In the genomic region with DNA sequence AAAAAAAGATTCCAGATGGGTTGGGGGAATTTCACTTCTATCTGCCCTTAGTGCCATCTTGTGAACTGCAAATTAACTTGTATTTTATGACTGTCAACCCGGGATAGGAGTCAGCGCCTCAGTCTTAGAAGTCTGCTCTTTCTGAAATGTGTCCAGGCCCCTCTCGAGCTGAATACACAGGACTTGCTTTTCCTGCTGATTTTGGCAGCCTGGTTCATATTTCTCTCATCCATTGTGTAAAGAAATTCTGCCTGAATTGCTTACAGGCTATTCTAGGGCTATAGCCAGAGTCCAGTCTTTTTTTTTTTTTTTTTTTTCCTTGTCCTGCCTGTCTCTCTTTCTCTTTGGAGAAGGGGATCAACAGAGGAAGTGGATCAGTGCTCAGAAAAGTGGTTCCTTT, we compare ENCODE assay signal across 12 cellular contexts. TPM values are rescaled to one million over a fixed set of nuclear protein-coding genes. Genes with fewer than 3 reads are reported as not detected.
DNase-seq lines count a peak whose midpoint lies in the region; ATAC-seq and TF ChIP-seq lines count a peak whose summit lies in the region.
"Had no signal": no experiment of that assay in that cellular context is flagged by ENCODE, and none has a peak within 500 bp of the region (broad histone marks: within the 10 kb centered on the region; RNA-seq: fewer than 3 reads in every experiment).

No MANE protein-coding gene starts in this region.

- BruUV-seq in PC-3 (replicated peaks; lab: Mats Ljungman, UMichigan) = no TSS peak

- H3K4me3 Mint-ChIP-seq in T-helper 17 cell = no peak overlapping the region
- no peak overlapping the region for H3K4me3 Mint-ChIP-seq in immature natural killer cell
- H3K4me3 Mint-ChIP-seq: B cell; CD8-positive, alpha-beta memory T cell; H9 had no signal

- no peak overlapping the region for H3K9ac ChIP-seq in PC-3 (ENCODE audit: low read length)
- H3K9ac ChIP-seq: BLaER1 treated with 17β-estradiol and CSF1 and Interleukin-3, amounts not matched to agents 10 nM and 100 nM had no signal

- intact Hi-C loops in PC-3 (cut with micrococcal nuclease) = no loop called here

- H4K20me1 ChIP-seq in PC-3 (ENCODE audit: low read length) = no peaks in the 10 kb centered on the region
- H4K20me1 ChIP-seq: BLaER1 treated with 17β-estradiol and CSF1 and Interleukin-3, amounts not matched to agents 10 nM and 100 nM had no signal

- H2AFZ ChIP-seq in PC-3 (ENCODE audit: low read length) = no peak overlapping the region

- H3K27ac Mint-ChIP-seq in T-helper 17 cell (peak overlapping the region; percentile 9), immature natural killer cell (no peak overlapping the region)
- H3K27ac Mint-ChIP-seq: B cell, H9 had no signal

- CTCF ChIA-PET in PC-3 (lab: Charles Lee) = no interaction called here

- H3K4me1 Mint-ChIP-seq in T-helper 17 cell = peaks cover 9% of the 10 kb centered on the region
- H3K4me1 Mint-ChIP-seq in immature natural killer cell = peaks cover 6 to 21% of the 10 kb centered on the region in 2 donors
- H3K4me1 Mint-ChIP-seq: B cell had no signal

- peaks cover 4% of the 10 kb centered on the region for H3K36me3 Mint-ChIP-seq in T-helper 17 cell (ENCODE audit: low read depth)
- H3K36me3 Mint-ChIP-seq in immature natural killer cell = peaks cover 12 to 39% (median 24%) of the 10 kb centered on the region in 3 donors

- ATAC-seq in PC-3 (peak; percentile 20; the same call in 1 of the 2 replicates), T-helper 17 cell (no peak), HG02973 (IDR thresholded peaks at IDR 0.05; ENCODE audit: unreplicated experiment) (no peak)

- H3K4me3 ChIP-seq in PC-3 (ENCODE audit: low read length) (no peak overlapping the region), fibroblast of the aortic adventitia (ENCODE audit: low read depth, low read length) (no peak overlapping the region)
- H3K4me3 ChIP-seq: BLaER1 treated with 17β-estradiol and CSF1 and Interleukin-3, amounts not matched to agents 10 nM and 100 nM had no signal

- H3F3A ChIP-seq in PC-3 (ENCODE audit: low read length, unreplicated experiment) = no peaks in the 10 kb centered on the region

- H3K79me2 ChIP-seq in PC-3 (ENCODE audit: low read length) = no peaks in the 10 kb centered on the region

- DNase-seq in PC-3 (no peak), T-helper 17 cell (no peak), fibroblast of the aortic adventitia (ENCODE audit: low read depth) (peak; percentile 18), midbrain (lab: John Stamatoyannopoulos, UW) (no peak), NCI-H526 treated with DMSO at 0.1 percent for 48 hours (lab: John Stamatoyannopoulos, UW) (no peak), immature natural killer cell (no peak)
- DNase-seq: CD8-positive, alpha-beta memory T cell; COR-L47; H9 had no signal

- no peaks in the 10 kb centered on the region for H3K9me3 Mint-ChIP-seq in immature natural killer cell
- H3K9me3 Mint-ChIP-seq: CD8-positive, alpha-beta memory T cell; H9 had no signal

- H3K27me3 ChIP-seq in PC-3 (ENCODE audit: low read length) = no peaks in the 10 kb centered on the region
- H3K27me3 ChIP-seq: BLaER1 treated with 17β-estradiol and CSF1 and Interleukin-3, amounts not matched to agents 10 nM and 100 nM had no signal

- TF ChIP-seq CTCF in PC-3 (conservative IDR thresholded peaks at IDR 0.05; ENCODE audit: low read depth, low read length) = no peak
- TF ChIP-seq CTCF in fibroblast of the aortic adventitia (IDR thresholded peaks at IDR 0.05; ENCODE audit: insufficient read depth, low read length) = no peak

- H3K9me3 ChIP-seq in PC-3 (ENCODE audit: low read length) (no peaks in the 10 kb centered on the region), T-helper 17 cell (ENCODE audit: control insufficient read depth, low read length, poor library complexity, severe bottlenecking) (no peaks in the 10 kb centered on the region)
- H3K9me3 ChIP-seq: BLaER1 treated with 17β-estradiol and CSF1 and Interleukin-3, amounts not matched to agents 10 nM and 100 nM had no signal

- POLR2A ChIA-PET in PC-3 (lab: Charles Lee; ENCODE audit: unreplicated experiment) = no interaction called here

- no peak overlapping the region for H3K4me2 ChIP-seq in PC-3 (ENCODE audit: low read length)

- H3K27ac ChIP-seq in PC-3 (ENCODE audit: low read length) = no peak overlapping the region
- H3K27ac ChIP-seq: BLaER1 treated with 17β-estradiol and CSF1 and Interleukin-3, amounts not matched to agents 10 nM and 100 nM had no signal

- H3K9me2 ChIP-seq in PC-3 (replicated peaks; ENCODE audit: low read length) = no peaks in the 10 kb centered on the region

- H3K4me1 ChIP-seq in PC-3 (ENCODE audit: insufficient read depth, low read length) = peaks cover 7% of the 10 kb centered on the region; the same call in 1 of the 2 replicates

- no peaks in the 10 kb centered on the region for H3K36me3 ChIP-seq in PC-3 (ENCODE audit: low read depth, low read length)
- H3K36me3 ChIP-seq: BLaER1 treated with 17β-estradiol and CSF1 and Interleukin-3, amounts not matched to agents 10 nM and 100 nM had no signal

- no peaks in the 10 kb centered on the region for H3K27me3 Mint-ChIP-seq in T-helper 17 cell
- H3K27me3 Mint-ChIP-seq in immature natural killer cell (ENCODE audit: low read depth in 3 of 3) = peaks cover 0 to 2% (median 0%) of the 10 kb centered on the region in 3 donors
- H3K27me3 Mint-ChIP-seq: CD8-positive, alpha-beta memory T cell had no signal

RNA-seq across cellular contexts. Expression of a gene that starts 24.6 kb away (rescaled TPM):
- total RNA-seq in PC-3 (2014; rRNA removed) (2.6 and 3.6 TPM in 2 replicates), T-helper 17 cell (100 to 1,000 TPM in 1 of 2 donors, 10 to 100 TPM in 1; 91.9 to 149 TPM), fibroblast of the aortic adventitia (ENCODE audit: low replicate concordance) (not detected in 2 replicates)
- polyA plus RNA-seq in immature natural killer cell = 10 to 100 TPM; 27.2 to 52.1 (median 36.8) TPM

Comparison
In these comparisons a context has a peak if more than half of its experiments do, and no peak if none do; other contexts are left out.
1. RNA of a gene that starts 24.6 kb away (total RNA-seq): 91.9 to 149 TPM in T-helper 17 cell; 2.6 to 3.6 TPM in PC-3 and not detected in fibroblast of the aortic adventitia; every median in the first group is over 10 times any median in the second.